ENCODE assay signal across 2 cellular contexts in genomic region chr14:36091096-36091495, GRCh38.
TF ChIP-seq lines count a peak whose summit lies in the region.

No MANE protein-coding gene starts in this region.

TF ChIP-seq in HepG2, 621 proteins besides CTCF, POLR2A, EP300 and RAD21 (continued from another document and continues in another):
- TF ChIP-seq ZNF275 (CRISPR knock-in tag; IDR thresholded peaks at IDR 0.05; ENCODE audit: borderline replicate concordance) (no peak), SIX1 (CRISPR knock-in tag; IDR thresholded peaks at IDR 0.05; ENCODE audit: borderline replicate concordance) (peak; percentile 49; the same call in 1 of the 2 replicates), ZNF468 (CRISPR knock-in tag; IDR thresholded peaks at IDR 0.05) (no peak), ZFP91 (CRISPR knock-in tag; IDR thresholded peaks at IDR 0.05; ENCODE audit: borderline replicate concordance) (no peak), ZNF580 (CRISPR knock-in tag; IDR thresholded peaks at IDR 0.05; ENCODE audit: borderline replicate concordance, low read depth) (peak; percentile 81; the same call in 1 of the 2 replicates), FOXC1 (CRISPR knock-in tag; IDR thresholded peaks at IDR 0.05; ENCODE audit: borderline replicate concordance) (no peak), ONECUT2 (CRISPR knock-in tag; IDR thresholded peaks at IDR 0.05) (no peak), ZSCAN29 (CRISPR knock-in tag; conservative IDR thresholded peaks at IDR 0.05) (no peak), ZMYM4 (CRISPR knock-in tag; IDR thresholded peaks at IDR 0.05) (peak; percentile 75; the same call in 1 of the 2 replicates), SMYD3 (CRISPR knock-in tag; IDR thresholded peaks at IDR 0.05) (no peak), ZNF33B (CRISPR knock-in tag; IDR thresholded peaks at IDR 0.05) (no peak), FOXO1 (CRISPR knock-in tag; IDR thresholded peaks at IDR 0.05) (peak; percentile 78), AKNA (CRISPR knock-in tag; IDR thresholded peaks at IDR 0.05; ENCODE audit: borderline replicate concordance) (no peak), FOXP4 (CRISPR knock-in tag; IDR thresholded peaks at IDR 0.05) (peak; percentile 79), NRL (CRISPR knock-in tag; IDR thresholded peaks at IDR 0.05; ENCODE audit: borderline replicate concordance) (no peak), ZNF615 (CRISPR knock-in tag; IDR thresholded peaks at IDR 0.05; ENCODE audit: borderline replicate concordance) (no peak)

TF ChIP-seq in WTC11, 78 proteins besides CTCF, POLR2A, EP300 and RAD21 (continued from another document):
- TF ChIP-seq PRDM15 (CRISPR knock-in tag; IDR thresholded peaks at IDR 0.05) (no peak), SMAD3 (CRISPR knock-in tag; IDR thresholded peaks at IDR 0.05; ENCODE audit: borderline replicate concordance) (no peak), OVOL2 (CRISPR knock-in tag; IDR thresholded peaks at IDR 0.05; ENCODE audit: borderline replicate concordance) (no peak), RELA (CRISPR knock-in tag; IDR thresholded peaks at IDR 0.05; ENCODE audit: borderline replicate concordance) (no peak), FOXJ3 (CRISPR knock-in tag; IDR thresholded peaks at IDR 0.05; ENCODE audit: borderline replicate concordance) (no peak), TEAD1 (CRISPR knock-in tag; IDR thresholded peaks at IDR 0.05) (no peak)
